In the genomic region with DNA sequence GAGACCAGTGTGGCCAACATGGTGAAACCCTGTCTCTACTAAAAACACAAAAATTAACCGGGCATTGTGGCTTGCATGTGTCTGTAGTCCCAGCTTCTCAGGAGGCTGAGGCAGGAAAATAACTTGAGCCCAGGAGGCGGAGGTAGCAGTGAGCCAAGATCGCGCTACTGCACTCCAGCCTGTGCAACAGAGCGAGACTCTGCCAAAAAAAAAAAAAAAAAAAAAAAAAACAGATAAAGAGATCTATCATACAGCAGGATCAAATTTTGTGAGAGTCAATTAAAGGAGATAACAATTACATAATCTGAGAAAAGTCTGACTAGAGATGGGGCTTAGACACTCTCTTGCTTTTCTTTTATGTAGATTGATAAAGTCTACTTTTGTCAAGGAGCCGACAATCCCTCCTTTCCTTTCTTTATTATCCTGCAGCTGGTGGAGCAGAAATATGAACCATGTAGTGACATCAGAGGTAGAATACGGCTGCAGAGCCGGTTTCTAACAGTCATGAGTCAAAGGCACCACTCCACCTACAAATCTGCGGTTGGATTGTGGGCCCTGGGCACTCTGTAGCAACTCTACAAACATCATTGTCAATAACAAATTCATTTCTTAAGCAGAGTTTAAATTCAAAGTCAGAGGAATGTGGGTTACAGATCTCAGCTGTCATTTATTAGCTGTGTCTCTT, we compare ENCODE assay signal across 13 cellular contexts. TPM values are rescaled to one million over a fixed set of nuclear protein-coding genes. Genes with fewer than 3 reads are reported as not detected.
A peak's percentile ranks its signal among the peaks of the same experiment; 100 is the strongest.
DNase-seq lines count a peak whose midpoint lies in the region; ATAC-seq and TF ChIP-seq lines count a peak whose summit lies in the region.
"Had no signal": no experiment of that assay in that cellular context is flagged by ENCODE, and none has a peak within 500 bp of the region (broad histone marks: within the 10 kb centered on the region; RNA-seq: fewer than 3 reads in every experiment).

No MANE protein-coding gene starts in this region.

- intact Hi-C loops in left colon (cut with DNase I, micrococcal nuclease), result no loop called here

- no peak for TF ChIP-seq CTCF in 22Rv1 (IDR thresholded peaks at IDR 0.05)

- peak; percentile 73 for ATAC-seq in left colon
- ATAC-seq in HG03354 (IDR thresholded peaks at IDR 0.05; ENCODE audit: poor library complexity, severe bottlenecking, unreplicated experiment), result no peak
- no peak for ATAC-seq in HG02884 (IDR thresholded peaks at IDR 0.05; ENCODE audit: unreplicated experiment)
- no peak for ATAC-seq in HG03097 (IDR thresholded peaks at IDR 0.05; ENCODE audit: low FRiP score, unreplicated experiment)
- ATAC-seq: stimulated activated memory B cell treated with anti-CD40 and anti-IgM and Interleukin-4, amounts not matched to agents 10 μg/mL and 1 μg/mL and 100 μg/mL, for 72 hours had no signal

- DNase-seq in SHP77 treated with DMSO at 0.1 percent for 48 hours (lab: John Stamatoyannopoulos, UW) (peak; percentile 92), left colon (no peak), 8988T (no peak)
- DNase-seq: activated CD8-positive, alpha-beta memory T cell treated with anti-CD3 and anti-CD28 coated beads for 24 hours; C1 segment of cervical spinal cord; erythroblast had no signal

- H3K27ac ChIP-seq in 22Rv1, result peak overlapping the region; percentile 31
- H3K27ac ChIP-seq: ascending aorta had no signal

- peak; percentile 58; the same call in 1 of the 2 replicates for TF ChIP-seq EP300 in Ishikawa (IDR thresholded peaks at IDR 0.05; ENCODE audit: borderline replicate concordance)

- peak; percentile 6; the same call in 1 of the 2 replicates for TF ChIP-seq RAD21 in Ishikawa (IDR thresholded peaks at IDR 0.05; ENCODE audit: low read depth)

TF ChIP-seq in Ishikawa, 13 proteins besides CTCF, POLR2A, EP300 and RAD21:
- TF ChIP-seq, protein P1, sequence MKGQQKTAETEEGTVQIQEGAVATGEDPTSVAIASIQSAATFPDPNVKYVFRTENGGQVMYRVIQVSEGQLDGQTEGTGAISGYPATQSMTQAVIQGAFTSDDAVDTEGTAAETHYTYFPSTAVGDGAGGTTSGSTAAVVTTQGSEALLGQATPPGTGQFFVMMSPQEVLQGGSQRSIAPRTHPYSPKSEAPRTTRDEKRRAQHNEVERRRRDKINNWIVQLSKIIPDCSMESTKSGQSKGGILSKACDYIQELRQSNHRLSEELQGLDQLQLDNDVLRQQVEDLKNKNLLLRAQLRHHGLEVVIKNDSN (IDR thresholded peaks at IDR 0.05), result no peak
- TF ChIP-seq FOXM1 (IDR thresholded peaks at IDR 0.05; ENCODE audit: borderline replicate concordance, low read depth) (no peak), TCF12 (IDR thresholded peaks at IDR 0.05; ENCODE audit: low read depth) (peak; percentile 77; the same call in 1 of the 2 replicates), EGR1 (IDR thresholded peaks at IDR 0.05) (no peak), CREB1 (IDR thresholded peaks at IDR 0.05; ENCODE audit: low read depth) (peak; percentile 42; the same call in 1 of the 2 replicates), TEAD4 (IDR thresholded peaks at IDR 0.05) (peak; percentile 14; the same call in 1 of the 2 replicates), CEBPB (IDR thresholded peaks at IDR 0.05) (no peak), ZBTB7A (IDR thresholded peaks at IDR 0.05; ENCODE audit: low read depth) (no peak), TAF1 (IDR thresholded peaks at IDR 0.05; ENCODE audit: low read depth) (no peak), NFIC (IDR thresholded peaks at IDR 0.05) (peak; percentile 38; the same call in 1 of the 2 replicates), YY1 (IDR thresholded peaks at IDR 0.05; ENCODE audit: low read depth) (no peak)
- TF ChIP-seq, protein P2, sequence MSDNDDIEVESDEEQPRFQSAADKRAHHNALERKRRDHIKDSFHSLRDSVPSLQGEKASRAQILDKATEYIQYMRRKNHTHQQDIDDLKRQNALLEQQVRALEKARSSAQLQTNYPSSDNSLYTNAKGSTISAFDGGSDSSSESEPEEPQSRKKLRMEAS (IDR thresholded peaks at IDR 0.05), result 0 out of 2 replicates have a peak, but pooled peaks have one; percentile 8
- TF ChIP-seq, protein P3, sequence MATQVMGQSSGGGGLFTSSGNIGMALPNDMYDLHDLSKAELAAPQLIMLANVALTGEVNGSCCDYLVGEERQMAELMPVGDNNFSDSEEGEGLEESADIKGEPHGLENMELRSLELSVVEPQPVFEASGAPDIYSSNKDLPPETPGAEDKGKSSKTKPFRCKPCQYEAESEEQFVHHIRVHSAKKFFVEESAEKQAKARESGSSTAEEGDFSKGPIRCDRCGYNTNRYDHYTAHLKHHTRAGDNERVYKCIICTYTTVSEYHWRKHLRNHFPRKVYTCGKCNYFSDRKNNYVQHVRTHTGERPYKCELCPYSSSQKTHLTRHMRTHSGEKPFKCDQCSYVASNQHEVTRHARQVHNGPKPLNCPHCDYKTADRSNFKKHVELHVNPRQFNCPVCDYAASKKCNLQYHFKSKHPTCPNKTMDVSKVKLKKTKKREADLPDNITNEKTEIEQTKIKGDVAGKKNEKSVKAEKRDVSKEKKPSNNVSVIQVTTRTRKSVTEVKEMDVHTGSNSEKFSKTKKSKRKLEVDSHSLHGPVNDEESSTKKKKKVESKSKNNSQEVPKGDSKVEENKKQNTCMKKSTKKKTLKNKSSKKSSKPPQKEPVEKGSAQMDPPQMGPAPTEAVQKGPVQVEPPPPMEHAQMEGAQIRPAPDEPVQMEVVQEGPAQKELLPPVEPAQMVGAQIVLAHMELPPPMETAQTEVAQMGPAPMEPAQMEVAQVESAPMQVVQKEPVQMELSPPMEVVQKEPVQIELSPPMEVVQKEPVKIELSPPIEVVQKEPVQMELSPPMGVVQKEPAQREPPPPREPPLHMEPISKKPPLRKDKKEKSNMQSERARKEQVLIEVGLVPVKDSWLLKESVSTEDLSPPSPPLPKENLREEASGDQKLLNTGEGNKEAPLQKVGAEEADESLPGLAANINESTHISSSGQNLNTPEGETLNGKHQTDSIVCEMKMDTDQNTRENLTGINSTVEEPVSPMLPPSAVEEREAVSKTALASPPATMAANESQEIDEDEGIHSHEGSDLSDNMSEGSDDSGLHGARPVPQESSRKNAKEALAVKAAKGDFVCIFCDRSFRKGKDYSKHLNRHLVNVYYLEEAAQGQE (IDR thresholded peaks at IDR 0.05; ENCODE audit: low read depth), result no peak

RNA-seq across cellular contexts. Expression of a gene that starts 9.0 kb away (rescaled TPM):
- 1 to 10 TPM in 1 of 2 donors, under 1 TPM in 1; 0.22 to 1.1 TPM for total RNA-seq in left colon
- total RNA-seq: ascending aorta had no signal

RNA-seq across cellular contexts. Expression of a gene that starts 15.5 kb away (rescaled TPM):
- 10 to 100 TPM; 55.2 to 57.2 TPM for total RNA-seq in left colon
